Comparison of ENCODE assay signal across 17 cellular contexts in the genomic region with DNA sequence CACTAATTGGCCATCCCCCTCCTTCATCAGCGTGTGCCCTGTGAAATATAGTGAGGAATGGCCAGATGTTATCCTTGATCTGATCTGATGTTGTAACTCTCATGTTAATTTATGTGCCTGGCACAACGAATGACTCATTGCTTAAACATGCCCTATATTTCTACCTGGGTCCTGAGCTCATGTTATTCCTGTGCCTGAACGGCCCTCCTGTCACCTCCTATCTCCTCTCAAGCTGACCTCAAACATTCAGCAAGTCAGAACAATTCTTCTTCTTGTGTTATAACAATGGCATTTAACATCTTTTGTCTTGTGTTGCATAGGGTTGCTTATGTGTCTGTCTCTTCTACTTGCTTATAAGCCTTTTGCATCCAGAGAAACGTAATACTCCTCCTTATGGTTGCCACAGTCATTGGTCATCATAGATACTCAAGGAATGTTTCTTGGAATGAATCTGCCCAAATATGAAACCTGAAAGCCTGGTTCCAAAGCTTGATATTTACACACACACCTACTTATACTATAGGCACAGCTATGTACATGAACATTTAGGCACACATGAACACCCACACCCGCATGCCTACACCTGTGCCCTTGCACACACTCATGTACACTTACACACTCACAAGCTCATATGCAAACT.
DNase-seq lines count a peak whose midpoint lies in the region; ATAC-seq and FAIRE-seq lines count a peak whose summit lies in the region.
"Had no signal": no experiment of that assay in that cellular context is flagged by ENCODE, and none has a peak within 500 bp of the region (broad histone marks: within the 10 kb centered on the region; RNA-seq: fewer than 3 reads in every experiment).

No MANE protein-coding gene starts in this region.

- no peaks in the 10 kb centered on the region for H3K36me3 ChIP-seq in GM23248 (ENCODE audit: low read depth)
- H3K36me3 ChIP-seq: gastroesophageal sphincter, SJSA1 had no signal

- H3K27me3 ChIP-seq in GM23248 (replicated peaks; ENCODE audit: insufficient read depth): no peaks in the 10 kb centered on the region

- peak overlapping the region; percentile 65 for H3K4me2 ChIP-seq in GM23248 (ENCODE audit: unreplicated experiment)

- H3K9ac ChIP-seq in GM23248: no peak overlapping the region

- no peaks in the 10 kb centered on the region for H3K9me2 ChIP-seq in GM23248 (ENCODE audit: insufficient read depth)

- DNase-seq in GM23248: peak; percentile 27
- DNase-seq in RPMI7951 (ENCODE audit: low read depth): peak; percentile 27
- peak; percentile 13 for DNase-seq in glomerular visceral epithelial cell (ENCODE audit: extremely low spot score)
- peak; percentile 59 for DNase-seq in urothelium cell line (ENCODE audit: low spot score)
- DNase-seq in central memory CD4-positive, alpha-beta T cell: no peak
- no peak for DNase-seq in Right ventricle myocardium inferior (ENCODE audit: missing footprints)
- DNase-seq: activated T-cell treated with anti-CD3 and anti-CD28 coated beads, Interleukin-2, amount 50 U/mL, for 1 hour; effector memory CD4-positive, alpha-beta T cell; mesenchymal stem cell; NCI-H1436 treated with DMSO at 0.1 percent for 48 hours; NCI-H345; stimulated activated CD4-positive, alpha-beta T cell treated with anti-CD3 and anti-CD28 coated beads, Interleukin-2, amount 100 ng/mL, for 24 hours had no signal

- no peaks in the 10 kb centered on the region for H4K20me1 ChIP-seq in GM23248 (ENCODE audit: insufficient read depth)

- no peak overlapping the region for H3K4me3 ChIP-seq in GM23248
- H3K4me3 ChIP-seq: gastroesophageal sphincter, SJSA1 had no signal

- no peak for FAIRE-seq in urothelium cell line (lab: Jason Lieb, UNC)
- FAIRE-seq: GM12891 had no signal

- no peaks in the 10 kb centered on the region for H3K79me2 ChIP-seq in GM23248 (ENCODE audit: insufficient read depth)

- no peak for ATAC-seq in HG02870 (IDR thresholded peaks at IDR 0.05; ENCODE audit: unreplicated experiment)
- no peak for ATAC-seq in Right ventricle myocardium inferior
- ATAC-seq: gastroesophageal sphincter, sciatic nerve had no signal

- intact Hi-C loops in Right ventricle myocardium inferior (cut with DNase I): no loop called here

- peak overlapping the region; percentile 28 for H3K27ac ChIP-seq in GM23248
- H3K27ac ChIP-seq: gastroesophageal sphincter, SJSA1 had no signal

- WGBS in GM23248 (ENCODE audit: low coverage in 1 of 2, low lambda C conversion rate in 2 of 2, missing lambda C conversion rate in 2 of 2), 2 experiments: 51 to 58% methylated on average over 5 of the region's 5 CpGs

- H3K4me1 ChIP-seq in GM23248 (ENCODE audit: insufficient read depth): peaks cover 37% of the 10 kb centered on the region
- H3K4me1 ChIP-seq: gastroesophageal sphincter, SJSA1 had no signal

- no peak overlapping the region for H2AFZ ChIP-seq in GM23248

- peaks cover 23% of the 10 kb centered on the region for H3F3A ChIP-seq in GM23248 (ENCODE audit: insufficient read depth)

- no peaks in the 10 kb centered on the region for H3K9me3 ChIP-seq in GM23248 (ENCODE audit: low read depth)
- H3K9me3 ChIP-seq: gastroesophageal sphincter, SJSA1 had no signal

- in situ Hi-C loops in GM23248 (cut with MboI): no loop called here

Comparison
In these comparisons a context has a peak if more than half of its experiments do, and no peak if none do; other contexts are left out.
1. DNase-seq: peak in GM23248 (single experiment), RPMI7951 (single experiment), glomerular visceral epithelial cell (single experiment) and urothelium cell line (single experiment); none in central memory CD4-positive, alpha-beta T cell (single experiment) and Right ventricle myocardium inferior (single experiment).